In genomic region chrX:13638826-13639225, GRCh38 we compare ENCODE assay signal across 17 cellular contexts. TPM values are rescaled to one million over a fixed set of nuclear protein-coding genes. Genes with fewer than 3 reads are reported as not detected.
DNase-seq lines count a peak whose midpoint lies in the region; ATAC-seq, FAIRE-seq and TF ChIP-seq lines count a peak whose summit lies in the region.
"Had no signal": no experiment of that assay in that cellular context is flagged by ENCODE, and none has a peak within 500 bp of the region (broad histone marks: within the 10 kb centered on the region; RNA-seq: fewer than 3 reads in every experiment).

No MANE protein-coding gene starts in this region.

- H3K27ac Mint-ChIP-seq in Calu3 (ENCODE audit: unreplicated experiment) = no peak overlapping the region
- H3K27ac Mint-ChIP-seq: B cell; CD4-positive, alpha-beta T cell; GM23338; H9; IgD-negative memory B cell had no signal

- no TSS peak for BruUV-seq in Calu3 (replicated peaks; lab: Mats Ljungman, UMichigan)

- CTCF ChIA-PET in Calu3 (lab: Charles Lee) = interaction anchor here (0.7 kb wide), 1 partner anchor 108 kb away, joined by 3 read pairs; no protein-coding TSS in a partner anchor

- H3K27me3 Mint-ChIP-seq in Calu3 (ENCODE audit: unreplicated experiment) = no peaks in the 10 kb centered on the region
- H3K27me3 Mint-ChIP-seq: B cell had no signal

- no peaks in the 10 kb centered on the region for H3K4me1 ChIP-seq in adipocyte (ENCODE audit: control insufficient read depth, insufficient read depth, low read length)

- no peaks in the 10 kb centered on the region for H3K36me3 ChIP-seq in adipocyte (ENCODE audit: control insufficient read depth, insufficient read depth, low read length, severe bottlenecking)

- no peak overlapping the region for H3K9ac ChIP-seq in adipocyte (ENCODE audit: low read length)

- H3K27me3 ChIP-seq in adipocyte (replicated peaks; ENCODE audit: control insufficient read depth, insufficient read depth, low read length) = peaks cover 29% of the 10 kb centered on the region

- peak; percentile 14 for DNase-seq in Calu3
- peak; percentile 73 for DNase-seq in adipocyte (ENCODE audit: low read depth)
- peak; percentile 6 for DNase-seq in kidney tubule cell (ENCODE audit: low spot score)
- peak; percentile 67 for DNase-seq in renal cortical epithelial cell (ENCODE audit: low read depth)
- no peak for DNase-seq in H54 (ENCODE audit: insufficient read length, low spot score)
- no peak for DNase-seq in T1000 (lab: John Stamatoyannopoulos, UW)
- DNase-seq in cardiac septum (ENCODE audit: low spot score) = no peak
- DNase-seq: C1 segment of cervical spinal cord; CD4-positive, alpha-beta T cell; DMS53; H9 had no signal

- TF ChIP-seq CTCF in Calu3 (IDR thresholded peaks at IDR 0.05; ENCODE audit: unreplicated experiment) = no peak

- no peaks in the 10 kb centered on the region for H3K36me3 Mint-ChIP-seq in Calu3 (ENCODE audit: insufficient read depth, unreplicated experiment)

- intact Hi-C loops in Calu3 (cut with micrococcal nuclease; ENCODE audit: unreplicated experiment) = no loop called here
- intact Hi-C loops in cardiac septum (cut with DNase I) = no loop called here

- H3K4me3 Mint-ChIP-seq in Calu3 (ENCODE audit: low read depth, unreplicated experiment) = peak overlapping the region; percentile 17
- H3K4me3 Mint-ChIP-seq: B cell; CD4-positive, alpha-beta T cell; GM23338; H9 had no signal

- peaks cover 29% of the 10 kb centered on the region for H3K9me3 ChIP-seq in adipocyte (ENCODE audit: control insufficient read depth, low read length)

- ATAC-seq in GM18861 (IDR thresholded peaks at IDR 0.05; ENCODE audit: unreplicated experiment) = no peak
- ATAC-seq: GM12878, GM23338 had no signal

- FAIRE-seq in H54 (lab: Jason Lieb, UNC) = no peak
- FAIRE-seq: GM12878, GM18507 had no signal

- H3K4me1 Mint-ChIP-seq in Calu3 (ENCODE audit: low read depth, unreplicated experiment) = peaks cover 14% of the 10 kb centered on the region
- H3K4me1 Mint-ChIP-seq: B cell, GM23338, IgD-negative memory B cell had no signal

- H3K9me3 Mint-ChIP-seq in Calu3 (ENCODE audit: low read depth, unreplicated experiment) = peaks cover 3% of the 10 kb centered on the region
- H3K9me3 Mint-ChIP-seq: CD4-positive, alpha-beta T cell had no signal

- TF ChIP-seq POLR2A in H54 (IDR thresholded peaks at IDR 0.05; ENCODE audit: low read depth, low read length) = no peak

- no peak overlapping the region for H3K4me3 ChIP-seq in adipocyte (ENCODE audit: low read length)
- H3K4me3 ChIP-seq: GM12878, GM23338 had no signal

RNA-seq across cellular contexts. Expression of gene TCEANC, which starts 14.1 kb away (rescaled TPM):
- total RNA-seq in Calu3 (2022) (1.7 and 2.1 TPM in 2 replicates), renal cortical epithelial cell (2.5 and 4.5 TPM in 2 replicates), cardiac septum (6.4 TPM)

RNA-seq across cellular contexts. Expression of gene RAB9A, which starts 50.1 kb away (rescaled TPM):
- total RNA-seq in Calu3 (2022) (41.4 and 42.4 TPM in 2 replicates), renal cortical epithelial cell (50.4 and 94.3 TPM in 2 replicates), cardiac septum (28.2 TPM)

Comparison
In these comparisons a context has a peak if more than half of its experiments do, and no peak if none do; other contexts are left out.
1. DNase-seq: peak in Calu3 (single experiment), adipocyte (single experiment), kidney tubule cell (single experiment) and renal cortical epithelial cell (single experiment); none in H54 (single experiment), T1000 (single experiment) and cardiac septum (single experiment).